8 cellular contexts compared by ENCODE assay signal in the genomic region with DNA sequence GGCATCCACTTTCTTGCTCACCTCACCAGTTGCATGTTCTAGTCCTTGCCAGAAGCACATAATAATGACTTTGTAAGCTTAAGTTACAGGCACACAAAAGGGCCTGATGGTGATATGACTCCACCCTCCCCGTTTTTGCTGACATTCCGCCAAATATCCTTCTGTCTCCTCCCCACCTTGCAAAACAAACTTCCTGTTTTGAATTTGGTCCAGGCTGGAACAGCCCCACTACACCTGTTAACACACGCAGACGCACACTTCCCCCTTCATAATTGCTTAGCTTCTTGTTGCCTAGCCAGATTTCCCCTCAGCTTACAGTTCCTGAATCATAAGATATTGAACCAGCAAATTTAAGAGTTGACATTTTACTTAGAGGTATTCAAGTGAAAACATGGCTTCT. TPM values are rescaled to one million over a fixed set of nuclear protein-coding genes. Genes with fewer than 3 reads are reported as not detected.
A peak's percentile ranks its signal among the peaks of the same experiment; 100 is the strongest.
DNase-seq lines count a peak whose midpoint lies in the region; ATAC-seq, FAIRE-seq and TF ChIP-seq lines count a peak whose summit lies in the region.

Gene MGAT5 (plus strand): TSS at position 269 of the 400 bp plus-strand sequence. CDS start 332 bp downstream, outside the sequence.

- peak within 1 kb of the TSS in 1 of 2 donors; percentile 0 for H3K27ac Mint-ChIP-seq in natural killer cell treated with Interleukin-12 subunit alpha and Interleukin-12 subunit beta and Interleukin-15 and Interleukin-18, amount 100 ng/mL, for 72 hours

- no peak for TF ChIP-seq CTCF in bronchial epithelial cell (IDR thresholded peaks at IDR 0.05; ENCODE audit: insufficient read depth, low read length, severe bottlenecking)

- H3K27me3 Mint-ChIP-seq in natural killer cell treated with Interleukin-12 subunit alpha and Interleukin-12 subunit beta and Interleukin-15 and Interleukin-18, amount 100 ng/mL, for 72 hours, result peaks cover 5 to 7% of the 10 kb centered on the region in 2 donors

- peak; percentile 16 for ATAC-seq in GM21515 (IDR thresholded peaks at IDR 0.05; ENCODE audit: unreplicated experiment)
- no peak for ATAC-seq in natural killer cell treated with Interleukin-12 subunit alpha and Interleukin-12 subunit beta and Interleukin-15 and Interleukin-18, amount 100 ng/mL, for 72 hours

- DNase-seq in COR-L47 (lab: John Stamatoyannopoulos, UW), result peak; percentile 96
- peak; percentile 63 for DNase-seq in NCI-H1694 (lab: John Stamatoyannopoulos, UW)
- DNase-seq in bronchial epithelial cell (ENCODE audit: low read depth), result peak; percentile 63
- no peak for DNase-seq in natural killer cell treated with Interleukin-12 subunit alpha and Interleukin-12 subunit beta and Interleukin-15 and Interleukin-18, amount 100 ng/mL, for 72 hours (ENCODE audit: low spot score)
- DNase-seq in amygdala (lab: John Stamatoyannopoulos, UW), result no peak
- no peak for DNase-seq in AG08395 (ENCODE audit: low spot score)
- DNase-seq in hippocampal formation (lab: John Stamatoyannopoulos, UW), result no peak

- H3K36me3 ChIP-seq in bronchial epithelial cell (ENCODE audit: control insufficient read depth, insufficient read depth, low read length), result no peaks in the 10 kb centered on the region

- H3K27me3 ChIP-seq in bronchial epithelial cell (ENCODE audit: control insufficient read depth, insufficient read depth, low read length), result no peaks in the 10 kb centered on the region

- H3K4me1 Mint-ChIP-seq in natural killer cell treated with Interleukin-12 subunit alpha and Interleukin-12 subunit beta and Interleukin-15 and Interleukin-18, amount 100 ng/mL, for 72 hours (ENCODE audit: low read depth in 2 of 2), result peaks cover 50 to 63% of the 10 kb centered on the region in 2 donors

- H3K4me3 Mint-ChIP-seq in natural killer cell treated with Interleukin-12 subunit alpha and Interleukin-12 subunit beta and Interleukin-15 and Interleukin-18, amount 100 ng/mL, for 72 hours, result no peak within 1 kb of the TSS

- H3K4me3 ChIP-seq in bronchial epithelial cell (ENCODE audit: low read depth, low read length), result no peak within 1 kb of the TSS

- no peaks in the 10 kb centered on the region for H3K9me3 Mint-ChIP-seq in natural killer cell treated with Interleukin-12 subunit alpha and Interleukin-12 subunit beta and Interleukin-15 and Interleukin-18, amount 100 ng/mL, for 72 hours

- H3K36me3 Mint-ChIP-seq in natural killer cell treated with Interleukin-12 subunit alpha and Interleukin-12 subunit beta and Interleukin-15 and Interleukin-18, amount 100 ng/mL, for 72 hours, result peaks cover 11% of the 10 kb centered on the region

- FAIRE-seq in bronchial epithelial cell (lab: Jason Lieb, UNC), result no peak

RNA-seq across cellular contexts. Expression of gene MGAT5, which starts in this region (rescaled TPM):
- total RNA-seq in bronchial epithelial cell, result 48.7 and 66.2 TPM in 2 replicates
- 10 to 100 TPM; 58.1 to 99.5 TPM for total RNA-seq in natural killer cell treated with Interleukin-12 subunit alpha and Interleukin-12 subunit beta and Interleukin-15 and Interleukin-18, amount 100 ng/mL, for 72 hours

Comparison
In these comparisons a context has a peak if more than half of its experiments do, and no peak if none do; other contexts are left out.
1. DNase-seq: peak in COR-L47 (single experiment), NCI-H1694 (single experiment) and bronchial epithelial cell (single experiment); none in natural killer cell treated with Interleukin-12 subunit alpha and Interleukin-12 subunit beta and Interleukin-15 and Interleukin-18, amount 100 ng/mL, for 72 hours (single experiment), amygdala (0 of 56), AG08395 (single experiment) and hippocampal formation (0 of 2).